9 cellular contexts compared by ENCODE assay signal in genomic region chr17:3602499-3602898, GRCh38. TPM values are rescaled to one million over a fixed set of nuclear protein-coding genes. Genes with fewer than 3 reads are reported as not detected.
DNase-seq lines count a peak whose midpoint lies in the region; ATAC-seq and TF ChIP-seq lines count a peak whose summit lies in the region.
"Had no signal": no experiment of that assay in that cellular context is flagged by ENCODE, and none has a peak within 500 bp of the region (broad histone marks: within the 10 kb centered on the region; RNA-seq: fewer than 3 reads in every experiment).

No MANE protein-coding gene starts in this region.

- H3K4me3 Mint-ChIP-seq in natural killer cell: no peak overlapping the region
- H3K4me3 Mint-ChIP-seq in natural killer cell treated with Interleukin-12 subunit alpha and Interleukin-12 subunit beta and Interleukin-15 and Interleukin-18, amount 100 ng/mL, for 72 hours: no peak overlapping the region
- H3K4me3 Mint-ChIP-seq in stimulated activated memory B cell treated with anti-CD40 and anti-IgM and Interleukin-4, amounts not matched to agents 10 μg/mL and 1 μg/mL and 100 μg/mL, for 72 hours: no peak overlapping the region

- ATAC-seq in natural killer cell (no peak), HG02840 (IDR thresholded peaks at IDR 0.05; ENCODE audit: low FRiP score, unreplicated experiment) (no peak), GM18520 (IDR thresholded peaks at IDR 0.05; ENCODE audit: unreplicated experiment) (no peak)
- no peak for ATAC-seq in natural killer cell treated with Interleukin-12 subunit alpha and Interleukin-12 subunit beta and Interleukin-15 and Interleukin-18, amount 100 ng/mL, for 72 hours
- peak; percentile 69 for ATAC-seq in stimulated activated memory B cell treated with anti-CD40 and anti-IgM and Interleukin-4, amounts not matched to agents 10 μg/mL and 1 μg/mL and 100 μg/mL, for 72 hours

- intact Hi-C loops in natural killer cell (cut with micrococcal nuclease): no loop called here

- peak; percentile 23 for TF ChIP-seq CTCF in natural killer cell (IDR thresholded peaks at IDR 0.05)
- peak; percentile 38 for TF ChIP-seq CTCF in fibroblast of pulmonary artery (IDR thresholded peaks at IDR 0.05; ENCODE audit: low read length, missing control alignments)

- H3K9me3 Mint-ChIP-seq in natural killer cell: no peaks in the 10 kb centered on the region
- no peaks in the 10 kb centered on the region for H3K9me3 Mint-ChIP-seq in natural killer cell treated with Interleukin-12 subunit alpha and Interleukin-12 subunit beta and Interleukin-15 and Interleukin-18, amount 100 ng/mL, for 72 hours
- no peaks in the 10 kb centered on the region for H3K9me3 Mint-ChIP-seq in stimulated activated memory B cell treated with anti-CD40 and anti-IgM and Interleukin-4, amounts not matched to agents 10 μg/mL and 1 μg/mL and 100 μg/mL, for 72 hours
- H3K9me3 Mint-ChIP-seq: activated naive CD4-positive, alpha-beta T cell treated with anti-CD3 and anti-CD28 coated beads, Interleukin-2, amount 50 U/mL, for 72 hours had no signal

- no peak for DNase-seq in natural killer cell
- DNase-seq in natural killer cell treated with Interleukin-12 subunit alpha and Interleukin-12 subunit beta and Interleukin-15 and Interleukin-18, amount 100 ng/mL, for 72 hours (ENCODE audit: low spot score): no peak
- peak; percentile 39 for DNase-seq in RPMI7951 (ENCODE audit: low read depth)
- DNase-seq in fibroblast of pulmonary artery (ENCODE audit: low read depth): peak; percentile 38
- no peak for DNase-seq in stimulated activated naive CD4-positive, alpha-beta T cell (lab: John Stamatoyannopoulos, UW)

- H3K4me3 ChIP-seq in fibroblast of pulmonary artery (replicated peaks; ENCODE audit: low read depth, low read length): no peak overlapping the region

- H3K27me3 Mint-ChIP-seq in natural killer cell (ENCODE audit: low read depth in 2 of 2): no peaks in the 10 kb centered on the region
- H3K27me3 Mint-ChIP-seq in natural killer cell treated with Interleukin-12 subunit alpha and Interleukin-12 subunit beta and Interleukin-15 and Interleukin-18, amount 100 ng/mL, for 72 hours: no peaks in the 10 kb centered on the region
- no peaks in the 10 kb centered on the region for H3K27me3 Mint-ChIP-seq in stimulated activated memory B cell treated with anti-CD40 and anti-IgM and Interleukin-4, amounts not matched to agents 10 μg/mL and 1 μg/mL and 100 μg/mL, for 72 hours

- H3K4me1 Mint-ChIP-seq in natural killer cell: no peaks in the 10 kb centered on the region
- H3K4me1 Mint-ChIP-seq in natural killer cell treated with Interleukin-12 subunit alpha and Interleukin-12 subunit beta and Interleukin-15 and Interleukin-18, amount 100 ng/mL, for 72 hours (ENCODE audit: low read depth in 2 of 2): peaks cover 0 to 10% of the 10 kb centered on the region in 2 donors
- peaks cover 5% of the 10 kb centered on the region for H3K4me1 Mint-ChIP-seq in stimulated activated memory B cell treated with anti-CD40 and anti-IgM and Interleukin-4, amounts not matched to agents 10 μg/mL and 1 μg/mL and 100 μg/mL, for 72 hours

- H3K36me3 Mint-ChIP-seq in natural killer cell: no peaks in the 10 kb centered on the region
- H3K36me3 Mint-ChIP-seq in natural killer cell treated with Interleukin-12 subunit alpha and Interleukin-12 subunit beta and Interleukin-15 and Interleukin-18, amount 100 ng/mL, for 72 hours: no peaks in the 10 kb centered on the region
- H3K36me3 Mint-ChIP-seq in stimulated activated memory B cell treated with anti-CD40 and anti-IgM and Interleukin-4, amounts not matched to agents 10 μg/mL and 1 μg/mL and 100 μg/mL, for 72 hours: peaks cover 13% of the 10 kb centered on the region
- H3K36me3 Mint-ChIP-seq: activated naive CD4-positive, alpha-beta T cell treated with anti-CD3 and anti-CD28 coated beads, Interleukin-2, amount 50 U/mL, for 72 hours had no signal

- no peak overlapping the region for H3K27ac Mint-ChIP-seq in natural killer cell
- no peak overlapping the region for H3K27ac Mint-ChIP-seq in natural killer cell treated with Interleukin-12 subunit alpha and Interleukin-12 subunit beta and Interleukin-15 and Interleukin-18, amount 100 ng/mL, for 72 hours
- no peak overlapping the region for H3K27ac Mint-ChIP-seq in stimulated activated memory B cell treated with anti-CD40 and anti-IgM and Interleukin-4, amounts not matched to agents 10 μg/mL and 1 μg/mL and 100 μg/mL, for 72 hours

RNA-seq across cellular contexts. Expression of gene TRPV1, which starts 6.7 kb away (rescaled TPM):
- total RNA-seq in natural killer cell: 1 to 10 TPM; 3.2 to 4.5 (median 4.2) TPM
- total RNA-seq in natural killer cell treated with Interleukin-12 subunit alpha and Interleukin-12 subunit beta and Interleukin-15 and Interleukin-18, amount 100 ng/mL, for 72 hours: 100 to 1,000 TPM in 1 of 2 donors, 10 to 100 TPM in 1; 94.3 to 123 TPM
- 0.72 and 0.78 TPM in 2 replicates for total RNA-seq in RPMI7951 (2014; rRNA removed; shearing (Covaris generic))

RNA-seq across cellular contexts. Expression of gene SHPK, which starts 33.6 kb away (rescaled TPM):
- total RNA-seq in natural killer cell: 1 to 10 TPM; 5.8 to 9.3 (median 8.9) TPM
- total RNA-seq in natural killer cell treated with Interleukin-12 subunit alpha and Interleukin-12 subunit beta and Interleukin-15 and Interleukin-18, amount 100 ng/mL, for 72 hours: 100 to 1,000 TPM in 1 of 2 donors, 10 to 100 TPM in 1; 67.2 to 121 TPM
- total RNA-seq in RPMI7951 (2014; rRNA removed; shearing (Covaris generic)): 9.2 and 11.3 TPM in 2 replicates

RNA-seq across cellular contexts. Expression of gene CTNS, which starts 34.1 kb away (rescaled TPM):
- 10 to 100 TPM in 1 of 3 donors, 1 to 10 TPM in 2; 7.6 to 24.2 (median 9.6) TPM for total RNA-seq in natural killer cell
- 10 to 100 TPM; 11.1 to 24.5 TPM for total RNA-seq in natural killer cell treated with Interleukin-12 subunit alpha and Interleukin-12 subunit beta and Interleukin-15 and Interleukin-18, amount 100 ng/mL, for 72 hours
- 9.9 and 10.3 TPM in 2 replicates for total RNA-seq in RPMI7951 (2014; rRNA removed; shearing (Covaris generic))

RNA-seq across cellular contexts. Expression of gene TRPV3, which starts 44.9 kb away (rescaled TPM):
- total RNA-seq in natural killer cell: 10 to 100 TPM in 1 of 3 donors, 1 to 10 TPM in 2; 5.6 to 10.3 (median 7.6) TPM
- 1 to 10 TPM; 6.5 to 9.7 TPM for total RNA-seq in natural killer cell treated with Interleukin-12 subunit alpha and Interleukin-12 subunit beta and Interleukin-15 and Interleukin-18, amount 100 ng/mL, for 72 hours
- total RNA-seq in RPMI7951 (2014; rRNA removed; shearing (Covaris generic)): under 0.01 and 0.10 TPM in 2 replicates

Comparison
In these comparisons a context has a peak if more than half of its experiments do, and no peak if none do; other contexts are left out.
1. RNA of gene TRPV1, which starts 6.7 kb away (total RNA-seq): 94.3 to 123 TPM in natural killer cell treated with Interleukin-12 subunit alpha and Interleukin-12 subunit beta and Interleukin-15 and Interleukin-18, amount 100 ng/mL, for 72 hours; 3.2 to 4.5 TPM in natural killer cell and 0.72 to 0.78 TPM in RPMI7951; every median in the first group is over 10 times any median in the second.
2. DNase-seq: peak in RPMI7951 (single experiment) and fibroblast of pulmonary artery (single experiment); none in natural killer cell (single experiment), natural killer cell treated with Interleukin-12 subunit alpha and Interleukin-12 subunit beta and Interleukin-15 and Interleukin-18, amount 100 ng/mL, for 72 hours (single experiment) and stimulated activated naive CD4-positive, alpha-beta T cell (0 of 6).